1 cellular context compared by ENCODE assay signal in the genomic region with DNA sequence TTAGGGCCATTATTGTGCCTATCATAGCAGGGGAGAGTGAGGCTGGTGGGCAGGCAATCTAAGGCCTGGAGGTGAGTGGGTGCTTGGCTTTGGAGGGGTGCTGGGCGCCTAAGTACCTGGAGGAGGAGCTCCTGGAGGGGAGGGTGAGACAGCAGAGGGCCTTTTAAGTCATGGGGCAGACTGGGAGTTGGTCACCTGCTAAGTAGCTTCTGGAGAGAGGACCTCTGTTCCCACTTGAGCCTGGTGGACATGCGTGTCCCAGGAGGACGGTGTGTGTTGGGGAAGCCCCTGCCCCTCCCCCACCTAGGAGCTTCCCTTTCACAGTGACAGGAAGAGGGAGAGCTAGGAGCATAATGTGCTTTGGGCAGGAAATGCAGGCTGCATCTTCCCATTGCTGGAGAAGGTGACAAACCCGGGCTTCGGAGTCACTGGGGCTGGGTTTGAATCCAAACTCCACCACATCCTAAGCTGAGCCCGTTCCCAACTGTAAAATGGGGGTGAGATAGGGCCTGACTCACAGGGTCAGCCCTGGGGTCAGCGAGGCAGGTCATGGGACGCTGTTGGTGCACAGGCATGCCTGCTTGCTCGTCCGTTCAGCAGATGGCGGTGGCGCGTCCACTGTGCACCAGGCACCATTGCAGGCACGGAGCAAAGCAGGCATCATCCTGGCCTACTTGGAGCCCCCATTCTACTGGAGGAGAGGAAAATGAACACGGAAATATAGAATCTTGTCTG.
TF ChIP-seq lines count a peak whose summit lies in the region.

No MANE protein-coding gene starts in this region.

TF ChIP-seq in K562, 482 proteins besides CTCF, POLR2A, EP300 and RAD21 (continued from another document):
- TF ChIP-seq, protein P1, sequence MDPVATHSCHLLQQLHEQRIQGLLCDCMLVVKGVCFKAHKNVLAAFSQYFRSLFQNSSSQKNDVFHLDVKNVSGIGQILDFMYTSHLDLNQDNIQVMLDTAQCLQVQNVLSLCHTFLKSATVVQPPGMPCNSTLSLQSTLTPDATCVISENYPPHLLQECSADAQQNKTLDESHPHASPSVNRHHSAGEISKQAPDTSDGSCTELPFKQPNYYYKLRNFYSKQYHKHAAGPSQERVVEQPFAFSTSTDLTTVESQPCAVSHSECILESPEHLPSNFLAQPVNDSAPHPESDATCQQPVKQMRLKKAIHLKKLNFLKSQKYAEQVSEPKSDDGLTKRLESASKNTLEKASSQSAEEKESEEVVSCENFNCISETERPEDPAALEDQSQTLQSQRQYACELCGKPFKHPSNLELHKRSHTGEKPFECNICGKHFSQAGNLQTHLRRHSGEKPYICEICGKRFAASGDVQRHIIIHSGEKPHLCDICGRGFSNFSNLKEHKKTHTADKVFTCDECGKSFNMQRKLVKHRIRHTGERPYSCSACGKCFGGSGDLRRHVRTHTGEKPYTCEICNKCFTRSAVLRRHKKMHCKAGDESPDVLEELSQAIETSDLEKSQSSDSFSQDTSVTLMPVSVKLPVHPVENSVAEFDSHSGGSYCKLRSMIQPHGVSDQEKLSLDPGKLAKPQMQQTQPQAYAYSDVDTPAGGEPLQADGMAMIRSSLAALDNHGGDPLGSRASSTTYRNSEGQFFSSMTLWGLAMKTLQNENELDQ (CRISPR knock-in tag; IDR thresholded peaks at IDR 0.05; ENCODE audit: borderline replicate concordance) = no peak
